8 cellular contexts compared by ENCODE assay signal in the genomic region with DNA sequence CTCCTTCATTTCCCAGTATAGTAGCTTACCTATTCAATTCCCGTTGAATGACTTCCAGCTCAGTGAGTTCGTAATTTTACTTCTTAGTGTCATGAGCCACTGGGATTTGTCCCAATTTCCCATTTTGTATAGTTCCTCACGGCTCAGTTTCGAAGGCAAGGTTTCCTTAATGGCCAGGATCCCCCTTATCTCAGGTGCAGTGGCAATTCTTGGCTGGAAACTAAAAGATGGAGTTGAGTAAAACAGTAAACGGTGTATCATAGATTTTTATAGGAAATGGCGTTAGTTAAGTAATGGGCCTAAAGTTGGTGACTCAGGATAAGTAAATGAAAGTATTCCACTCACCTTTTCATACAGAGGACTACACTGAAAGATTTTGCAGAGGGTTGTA. TPM values are rescaled to one million over a fixed set of nuclear protein-coding genes. Genes with fewer than 3 reads are reported as not detected.
A peak's percentile ranks its signal among the peaks of the same experiment; 100 is the strongest.
DNase-seq lines count a peak whose midpoint lies in the region; ATAC-seq and TF ChIP-seq lines count a peak whose summit lies in the region.

No MANE protein-coding gene starts in this region.

- H3K27ac ChIP-seq in KOPT-K1 (ENCODE audit: low read depth, low read length, poor library complexity, severe bottlenecking): peak overlapping the region; percentile 57
- peak overlapping the region; percentile 82 for H3K27ac ChIP-seq in cingulate gyrus (ENCODE audit: low read depth, low read length)
- peak overlapping the region; percentile 86 for H3K27ac ChIP-seq in naive thymus-derived CD4-positive, alpha-beta T cell (ENCODE audit: low read depth, low read length)

- peaks cover 32% of the 10 kb centered on the region for H3K36me3 ChIP-seq in KOPT-K1 (ENCODE audit: insufficient read depth, low read length)
- H3K36me3 ChIP-seq in naive thymus-derived CD4-positive, alpha-beta T cell (ENCODE audit: control insufficient read depth in 2 of 3, insufficient read depth in 3 of 3, low read length in 3 of 3): peaks cover 0 to 31% (median 15%) of the 10 kb centered on the region in 3 experiments

- H3K4me1 ChIP-seq in naive thymus-derived CD4-positive, alpha-beta T cell (ENCODE audit: control insufficient read depth in 2 of 2, insufficient read depth in 2 of 2, low read length in 2 of 2): peaks cover 26 to 27% of the 10 kb centered on the region in 2 donors

- TF ChIP-seq CTCF in AG09309 (IDR thresholded peaks at IDR 0.05; ENCODE audit: control insufficient read depth, insufficient read depth, low read depth, low read length, missing control alignments): no peak

- CTCF ChIA-PET in naive thymus-derived CD4-positive, alpha-beta T cell (lab: Charles Lee): no interaction called here

- peaks cover 0 to 22% (median 8%) of the 10 kb centered on the region in 5 donors for H3K36me3 Mint-ChIP-seq in naive thymus-derived CD4-positive, alpha-beta T cell

- no peaks in the 10 kb centered on the region for H3K27me3 ChIP-seq in naive thymus-derived CD4-positive, alpha-beta T cell (ENCODE audit: control insufficient read depth in 2 of 2, insufficient read depth in 2 of 2, low read length in 2 of 2)

- peaks cover 33 to 79% (median 54%) of the 10 kb centered on the region in 7 donors for H3K4me1 Mint-ChIP-seq in naive thymus-derived CD4-positive, alpha-beta T cell

- peak overlapping the region; percentile 92 to 97 (median 96) for H3K27ac Mint-ChIP-seq in naive thymus-derived CD4-positive, alpha-beta T cell

- POLR2A ChIA-PET in naive thymus-derived CD4-positive, alpha-beta T cell (lab: Charles Lee): interaction anchor here (0.6 to 2.5 kb wide), 3 partner anchors 9 to 1642 kb away, joined by 3 to 26 read pairs (median 3); a partner anchor contains a TSS

- H3K27me3 Mint-ChIP-seq in naive thymus-derived CD4-positive, alpha-beta T cell: peaks cover 0 to 2% (median 0%) of the 10 kb centered on the region in 5 donors

- peak overlapping the region; percentile 86 to 98 (median 92) for H3K4me3 Mint-ChIP-seq in naive thymus-derived CD4-positive, alpha-beta T cell

- intact Hi-C loops in naive thymus-derived CD4-positive, alpha-beta T cell (cut with micrococcal nuclease): loop anchor here in 1 of 2 donors (10.0 kb wide), 2 partner anchors 165 to 405 kb away; a partner anchor contains a TSS

- no peak for DNase-seq in AG09309 (ENCODE audit: low read depth)
- DNase-seq in naive thymus-derived CD4-positive, alpha-beta T cell: no peak
- DNase-seq in stimulated activated CD4-positive, alpha-beta T cell treated with anti-CD3 and anti-CD28 coated beads, Interleukin-12 subunit alpha, Interleukin-12 subunit beta, amount 100 ng/mL, for 4 hours: no peak
- no peak for DNase-seq in NCI-H187 treated with DMSO at 0.1 percent for 48 hours (lab: John Stamatoyannopoulos, UW)

- no peaks in the 10 kb centered on the region for H3K9me3 ChIP-seq in KOPT-K1 (ENCODE audit: insufficient read depth, low read length, poor library complexity, severe bottlenecking)
- no peaks in the 10 kb centered on the region for H3K9me3 ChIP-seq in naive thymus-derived CD4-positive, alpha-beta T cell (ENCODE audit: control insufficient read depth in 2 of 3, low read length in 3 of 3)

- ATAC-seq in naive thymus-derived CD4-positive, alpha-beta T cell: no peak
- ATAC-seq in HG03378 (IDR thresholded peaks at IDR 0.05; ENCODE audit: unreplicated experiment): no peak
- ATAC-seq in GM18502 (IDR thresholded peaks at IDR 0.05; ENCODE audit: poor library complexity, unreplicated experiment): no peak

- peaks cover 0 to 2% (median 0%) of the 10 kb centered on the region in 11 donors for H3K9me3 Mint-ChIP-seq in naive thymus-derived CD4-positive, alpha-beta T cell

- H3K4me3 ChIP-seq in AG09309 (ENCODE audit: control insufficient read depth, low read depth, low read length): peak overlapping the region; percentile 72
- H3K4me3 ChIP-seq in naive thymus-derived CD4-positive, alpha-beta T cell (ENCODE audit: low read length): peak overlapping the region; percentile 91

RNA-seq across cellular contexts. Expression of a gene that starts 0.5 kb away (rescaled TPM):
- total RNA-seq in naive thymus-derived CD4-positive, alpha-beta T cell: 10 to 100 TPM in 1 of 5 experiments, 1 to 10 TPM in 4; 4.2 to 10.9 (median 6.8) TPM
- 1 to 10 TPM; 1.5 to 2.5 TPM for polyA plus RNA-seq in naive thymus-derived CD4-positive, alpha-beta T cell

RNA-seq across cellular contexts. Expression of a gene that starts 9.5 kb away (rescaled TPM):
- total RNA-seq in naive thymus-derived CD4-positive, alpha-beta T cell: 1,000 to 10,000 TPM; 1,070 to 2,246 (median 1,860) TPM
- polyA plus RNA-seq in naive thymus-derived CD4-positive, alpha-beta T cell: 1,000 to 10,000 TPM; 2,099 to 2,760 TPM
